8 cellular contexts compared by ENCODE assay signal in genomic region chr19:17687857-17688784, GRCh38. TPM values are rescaled to one million over a fixed set of nuclear protein-coding genes. Genes with fewer than 3 reads are reported as not detected.
DNase-seq lines count a peak whose midpoint lies in the region; ATAC-seq and TF ChIP-seq lines count a peak whose summit lies in the region.

TSS of gene UNC13A (minus strand) at chr19:17688354. CDS start at chr19:17688199, 155 bp downstream.

- peaks cover 65% of the 10 kb centered on the region for H3K27me3 Mint-ChIP-seq in CD8-positive, alpha-beta T cell (ENCODE audit: low read depth)

- no peak within 1 kb of the TSS for H3K9ac ChIP-seq in liver (ENCODE audit: low read depth in 1 of 2, low read length in 2 of 2)

- peak; percentile 93 for ATAC-seq in CD8-positive, alpha-beta T cell

- peak; percentile 1 to 58 (median 38) for DNase-seq in CD8-positive, alpha-beta T cell
- DNase-seq in LNCaP clone FGC (ENCODE audit: low read depth) (no peak), cardiac fibroblast (ENCODE audit: low read depth in 2 of 2) (peak; percentile 17 to 45), lower leg skin (ENCODE audit: low spot score in 2 of 2) (no peak), AML-193 (lab: John Stamatoyannopoulos, UW) (no peak)
- peak; percentile 41 for DNase-seq in stimulated activated naive CD4-positive, alpha-beta T cell treated with Interleukin-2 at 50 U/mL for 16 hours (lab: John Stamatoyannopoulos, UW)

- no peaks in the 10 kb centered on the region for H3K36me3 ChIP-seq in CD8-positive, alpha-beta T cell (ENCODE audit: insufficient read depth, low read length)
- H3K36me3 ChIP-seq in liver (ENCODE audit: control insufficient read depth in 4 of 4, insufficient read depth in 3 of 4, low read depth in 1 of 4, low read length in 3 of 4), result no peaks in the 10 kb centered on the region

- H3K4me3 Mint-ChIP-seq in CD8-positive, alpha-beta T cell, result no peak within 1 kb of the TSS

- no peak for TF ChIP-seq RAD21 in liver (IDR thresholded peaks at IDR 0.05)

- POLR2A ChIA-PET in CD8-positive, alpha-beta T cell (lab: Charles Lee), result no interaction called here

- TF ChIP-seq POLR2A in lower leg skin (IDR thresholded peaks at IDR 0.05), result no peak

- no peak within 1 kb of the TSS for H3K27ac Mint-ChIP-seq in CD8-positive, alpha-beta T cell

- no peak within 1 kb of the TSS for H3K27ac ChIP-seq in CD8-positive, alpha-beta T cell (ENCODE audit: low read depth, low read length)
- H3K27ac ChIP-seq in VCaP (peak within 1 kb of the TSS; percentile 92), liver (ENCODE audit: low read depth in 1 of 2, low read length in 2 of 2) (no peak within 1 kb of the TSS)

- H3K4me1 Mint-ChIP-seq in CD8-positive, alpha-beta T cell (ENCODE audit: low read depth), result peaks cover 13% of the 10 kb centered on the region

- H3K4me1 ChIP-seq in CD8-positive, alpha-beta T cell (ENCODE audit: insufficient read depth, low read length), result peaks cover 15% of the 10 kb centered on the region
- H3K4me1 ChIP-seq in liver (ENCODE audit: control insufficient read depth in 4 of 4, insufficient read depth in 4 of 4, low read length in 3 of 4), result peaks cover 0 to 8% (median 1%) of the 10 kb centered on the region in 4 donors

- H3K9me3 Mint-ChIP-seq in CD8-positive, alpha-beta T cell, result no peaks in the 10 kb centered on the region

- intact Hi-C loops in CD8-positive, alpha-beta T cell (cut with DNase I, micrococcal nuclease), result loop anchor here in 1 of 2 experiments (2.0 to 10.0 kb wide), 3 partner anchors 31 to 547 kb away; partner anchors contain the start of gene MAP1S
- intact Hi-C loops in lower leg skin (cut with DNase I; ENCODE audit: low total_unique reads), result no loop called here

- H3K27me3 ChIP-seq in CD8-positive, alpha-beta T cell (ENCODE audit: insufficient read depth, low read length), result peaks cover 21% of the 10 kb centered on the region
- H3K27me3 ChIP-seq in liver (ENCODE audit: control insufficient read depth in 4 of 4, insufficient read depth in 4 of 4, low read length in 3 of 4), result peaks cover 0 to 14% (median 4%) of the 10 kb centered on the region in 4 donors

- no peak for TF ChIP-seq CTCF in CD8-positive, alpha-beta T cell (IDR thresholded peaks at IDR 0.05)
- no peak for TF ChIP-seq CTCF in LNCaP clone FGC (IDR thresholded peaks at IDR 0.05; ENCODE audit: control insufficient read depth, extremely low read depth, insufficient read depth)
- TF ChIP-seq CTCF in VCaP (conservative IDR thresholded peaks at IDR 0.05), result no peak; the same call in 1 of the 2 replicates
- no peak for TF ChIP-seq CTCF in cardiac fibroblast (IDR thresholded peaks at IDR 0.05; ENCODE audit: low read depth, low read length)
- no peak for TF ChIP-seq CTCF in liver (IDR thresholded peaks at IDR 0.05; ENCODE audit: low read depth, low read length, missing input control)
- TF ChIP-seq CTCF in lower leg skin (IDR thresholded peaks at IDR 0.05), result no peak

- no peaks in the 10 kb centered on the region for H3K36me3 Mint-ChIP-seq in CD8-positive, alpha-beta T cell

- H3K4me3 ChIP-seq in CD8-positive, alpha-beta T cell (ENCODE audit: low read depth, low read length), result no peak within 1 kb of the TSS
- 0 out of 2 replicates have a peak within 1 kb of the TSS, but pooled peaks have one; percentile 13 for H3K4me3 ChIP-seq in LNCaP clone FGC (ENCODE audit: low read depth, low read length)
- peak within 1 kb of the TSS in 1 of 2 donors; percentile 30 for H3K4me3 ChIP-seq in cardiac fibroblast (replicated peaks in 1 of 2; ENCODE audit: low read depth in 2 of 2, low read length in 2 of 2)
- H3K4me3 ChIP-seq in liver (ENCODE audit: low read depth in 1 of 3, low read length in 3 of 3), result no peak within 1 kb of the TSS
- no peak within 1 kb of the TSS for H3K4me3 ChIP-seq in lower leg skin (ENCODE audit: low read depth, poor library complexity, severe bottlenecking)

- 4% methylated on average over 77 of the region's 77 CpGs for WGBS in liver
- WGBS in lower leg skin, 2 donors, result 3 to 5% methylated on average over 10 to 23 of the region's 77 CpGs

- CTCF ChIA-PET in CD8-positive, alpha-beta T cell (lab: Charles Lee), result interaction anchor here (0.5 kb wide), 1 partner anchor 291 kb away, joined by 3 read pairs; no protein-coding TSS in a partner anchor

- no peaks in the 10 kb centered on the region for H3K9me3 ChIP-seq in CD8-positive, alpha-beta T cell (ENCODE audit: low read length)
- no peaks in the 10 kb centered on the region for H3K9me3 ChIP-seq in liver (ENCODE audit: control insufficient read depth in 4 of 4, low read length in 3 of 4)

TF ChIP-seq in liver, 16 proteins besides CTCF, POLR2A, EP300 and RAD21:
- TF ChIP-seq HNF4A (conservative IDR thresholded peaks at IDR 0.05) (no peak), JUND (IDR thresholded peaks at IDR 0.05) (no peak), FOXA1 (IDR thresholded peaks at IDR 0.05) (no peak), REST (IDR thresholded peaks at IDR 0.05) (peak; percentile 97)
- TF ChIP-seq, protein P1, sequence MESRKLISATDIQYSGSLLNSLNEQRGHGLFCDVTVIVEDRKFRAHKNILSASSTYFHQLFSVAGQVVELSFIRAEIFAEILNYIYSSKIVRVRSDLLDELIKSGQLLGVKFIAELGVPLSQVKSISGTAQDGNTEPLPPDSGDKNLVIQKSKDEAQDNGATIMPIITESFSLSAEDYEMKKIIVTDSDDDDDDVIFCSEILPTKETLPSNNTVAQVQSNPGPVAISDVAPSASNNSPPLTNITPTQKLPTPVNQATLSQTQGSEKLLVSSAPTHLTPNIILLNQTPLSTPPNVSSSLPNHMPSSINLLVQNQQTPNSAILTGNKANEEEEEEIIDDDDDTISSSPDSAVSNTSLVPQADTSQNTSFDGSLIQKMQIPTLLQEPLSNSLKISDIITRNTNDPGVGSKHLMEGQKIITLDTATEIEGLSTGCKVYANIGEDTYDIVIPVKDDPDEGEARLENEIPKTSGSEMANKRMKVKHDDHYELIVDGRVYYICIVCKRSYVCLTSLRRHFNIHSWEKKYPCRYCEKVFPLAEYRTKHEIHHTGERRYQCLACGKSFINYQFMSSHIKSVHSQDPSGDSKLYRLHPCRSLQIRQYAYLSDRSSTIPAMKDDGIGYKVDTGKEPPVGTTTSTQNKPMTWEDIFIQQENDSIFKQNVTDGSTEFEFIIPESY (IDR thresholded peaks at IDR 0.05), result no peak
TF ChIP-seq in liver: peak in this region for 1.

RNA-seq across cellular contexts. Expression of gene UNC13A, which starts in this region (rescaled TPM):
- under 1 TPM; 0.03 to 0.06 TPM for total RNA-seq in CD8-positive, alpha-beta T cell
- total RNA-seq in liver (under 1 TPM in 1 of 2 donors, not detected in 1; under 0.01 TPM), lower leg skin (not detected)
- under 1 TPM in 1 of 2 donors, not detected in 1; 0.01 TPM for polyA plus RNA-seq in liver

Comparison
In these comparisons a context has a peak if more than half of its experiments do, and no peak if none do; other contexts are left out.
1. Peak in DNase-seq and ATAC-seq in CD8-positive, alpha-beta T cell; RNA of the gene not detected or under 1 TPM.
2. DNase-seq: peak in cardiac fibroblast (2 of 2) and stimulated activated naive CD4-positive, alpha-beta T cell treated with Interleukin-2 at 50 U/mL for 16 hours (single experiment); none in LNCaP clone FGC (single experiment), lower leg skin (0 of 2) and AML-193 (0 of 2).